7 cellular contexts compared by ENCODE assay signal in genomic region chr19:44164673-44165512, GRCh38.
DNase-seq lines count a peak whose midpoint lies in the region; ATAC-seq and FAIRE-seq lines count a peak whose summit lies in the region.

TSS of gene ZNF226 (plus strand) at chr19:44165100. CDS start at chr19:44170081, 4,981 bp downstream.

- FAIRE-seq in TTC549 (lab: Jason Lieb, UNC): peak; percentile 98

- peak within 1 kb of the TSS; percentile 82 for H3K4me3 ChIP-seq in iPS-11a (ENCODE audit: low read depth, low read length)
- peak within 1 kb of the TSS; percentile 95 for H3K4me3 ChIP-seq in skeletal muscle cell (ENCODE audit: low read depth, low read length)

- DNase-seq in NCI-H2107 (lab: John Stamatoyannopoulos, UW) (peak; percentile 85), brain pericyte (ENCODE audit: low read depth, low spot score) (peak; percentile 96), skeletal muscle cell (ENCODE audit: low read depth) (peak; percentile 96)

- peak; percentile 91 for ATAC-seq in GM18511 (IDR thresholded peaks at IDR 0.05; ENCODE audit: unreplicated experiment)
- ATAC-seq in HG03039 (IDR thresholded peaks at IDR 0.05; ENCODE audit: unreplicated experiment): peak; percentile 87

Comparison
In these comparisons a context has a peak if more than half of its experiments do, and no peak if none do; other contexts are left out.
1. Peak in every context shown above with its lines: DNase-seq, ATAC-seq and H3K4me3 ChIP-seq.